In the genomic region with DNA sequence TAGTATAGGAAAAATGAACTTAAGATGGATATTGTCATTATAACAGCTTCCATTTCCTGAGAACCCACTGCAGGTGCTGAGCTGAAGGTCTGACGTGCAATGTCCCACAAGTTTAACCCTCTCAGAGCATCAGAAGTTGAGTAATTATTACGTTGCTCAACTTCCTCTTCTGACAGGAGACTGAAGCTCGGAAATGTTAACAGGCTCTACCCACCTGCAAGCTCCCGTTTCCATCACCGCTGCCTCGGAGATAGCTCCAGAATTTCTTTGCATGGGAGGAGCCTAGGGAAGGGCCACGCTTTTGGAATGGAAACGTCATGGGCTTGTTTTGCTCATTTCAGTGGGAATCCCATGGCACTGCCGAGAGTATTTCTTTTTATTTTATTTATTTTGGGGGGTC, we compare ENCODE assay signal across 8 cellular contexts. TPM values are rescaled to one million over a fixed set of nuclear protein-coding genes. Genes with fewer than 3 reads are reported as not detected.
DNase-seq lines count a peak whose midpoint lies in the region; ATAC-seq, FAIRE-seq and TF ChIP-seq lines count a peak whose summit lies in the region.

No MANE protein-coding gene starts in this region.

- peaks cover 8% of the 10 kb centered on the region for H3K36me3 Mint-ChIP-seq in activated naive CD4-positive, alpha-beta T cell treated with anti-CD3 and anti-CD28 coated beads for 36 hours (ENCODE audit: low read depth)

- H3K4me3 Mint-ChIP-seq in activated naive CD4-positive, alpha-beta T cell treated with anti-CD3 and anti-CD28 coated beads for 36 hours = peak overlapping the region; percentile 77

- peaks cover 18% of the 10 kb centered on the region for H3K27me3 Mint-ChIP-seq in activated naive CD4-positive, alpha-beta T cell treated with anti-CD3 and anti-CD28 coated beads for 36 hours (ENCODE audit: low read depth)

- H3K4me1 Mint-ChIP-seq in activated naive CD4-positive, alpha-beta T cell treated with anti-CD3 and anti-CD28 coated beads for 36 hours (ENCODE audit: low read depth) = peaks cover 48% of the 10 kb centered on the region

- peak overlapping the region; percentile 90 for H3K4me3 ChIP-seq in thoracic aorta
- H3K4me3 ChIP-seq in left ventricle myocardium inferior = no peak overlapping the region

- H3K27ac ChIP-seq in RWPE1 (peak overlapping the region; percentile 80), thoracic aorta (peak overlapping the region; percentile 84 to 88), left ventricle myocardium inferior (replicated peaks) (no peak overlapping the region)

- no peak for ATAC-seq in thoracic aorta (ENCODE audit: insufficient number of reproducible peaks, low FRiP score, low read depth)
- no peak for ATAC-seq in GM19397 (IDR thresholded peaks at IDR 0.05; ENCODE audit: unreplicated experiment)

- CTCF ChIA-PET in activated naive CD4-positive, alpha-beta T cell treated with anti-CD3 and anti-CD28 coated beads for 36 hours (lab: Charles Lee) = interaction anchor here (0.6 to 5.6 kb wide), 22 partner anchors 9 to 886 kb away, joined by 3 to 42 read pairs (median 4); a partner anchor contains a TSS
- CTCF ChIA-PET in RWPE1 (lab: Yijun Ruan, JAX) = interaction anchor here (0.6 to 4.5 kb wide), 17 partner anchors 11 to 871 kb away, joined by 3 to 33 read pairs (median 5); a partner anchor contains a TSS

- peak; percentile 59 for DNase-seq in activated naive CD4-positive, alpha-beta T cell treated with anti-CD3 and anti-CD28 coated beads for 36 hours
- DNase-seq in activated naive CD4-positive, alpha-beta T cell treated with Interleukin-2 at 50 U/mL for 16 hours = no peak
- DNase-seq in RWPE1 (ENCODE audit: low spot score) = no peak
- DNase-seq in effector CD4-positive, alpha-beta T cell = peak; percentile 37
- no peak for DNase-seq in thoracic aorta (ENCODE audit: low spot score)
- no peak for DNase-seq in HTR-8/SVneo (ENCODE audit: insufficient read length, low spot score)
- no peak for DNase-seq in left ventricle myocardium inferior

- no peak for FAIRE-seq in HTR-8/SVneo (lab: Jason Lieb, UNC)

- H3K27me3 ChIP-seq in thoracic aorta (replicated peaks; ENCODE audit: insufficient read depth) (no peaks in the 10 kb centered on the region), left ventricle myocardium inferior (ENCODE audit: low read depth) (peaks cover 21% of the 10 kb centered on the region)

- H3K9me3 ChIP-seq in thoracic aorta = no peaks in the 10 kb centered on the region
- H3K9me3 ChIP-seq in left ventricle myocardium inferior (replicated peaks) = no peaks in the 10 kb centered on the region

- POLR2A ChIA-PET in RWPE1 (lab: Yijun Ruan, JAX; ENCODE audit: low non-redundant PET) = interaction anchor here (1.2 kb wide), 1 partner anchor 447 kb away, joined by 3 read pairs; a partner anchor contains a TSS

- intact Hi-C loops in activated naive CD4-positive, alpha-beta T cell treated with anti-CD3 and anti-CD28 coated beads for 36 hours (cut with micrococcal nuclease) = loop anchor here (1.0 kb wide), 3 partner anchors 14 to 449 kb away; no protein-coding TSS in a partner anchor
- intact Hi-C loops in left ventricle myocardium inferior (cut with micrococcal nuclease) = no loop called here

- H3K4me1 ChIP-seq in thoracic aorta (ENCODE audit: control insufficient read depth in 1 of 2, low read depth in 2 of 2) (peaks cover 13 to 56% of the 10 kb centered on the region in 2 donors), left ventricle myocardium inferior (peaks cover 58% of the 10 kb centered on the region)

- H3K27ac Mint-ChIP-seq in activated naive CD4-positive, alpha-beta T cell treated with anti-CD3 and anti-CD28 coated beads for 36 hours = peak overlapping the region; percentile 83

- H3K36me3 ChIP-seq in thoracic aorta (no peaks in the 10 kb centered on the region), left ventricle myocardium inferior (no peaks in the 10 kb centered on the region)

- TF ChIP-seq CTCF in RWPE1 (conservative IDR thresholded peaks at IDR 0.05; ENCODE audit: low read depth) (no peak), thoracic aorta (IDR thresholded peaks at IDR 0.05) (no peak), left ventricle myocardium inferior (IDR thresholded peaks at IDR 0.05; ENCODE audit: borderline replicate concordance) (no peak)

- no peaks in the 10 kb centered on the region for H3K9me3 Mint-ChIP-seq in activated naive CD4-positive, alpha-beta T cell treated with anti-CD3 and anti-CD28 coated beads for 36 hours

RNA-seq across cellular contexts. Expression of a gene that starts 1.0 kb away (rescaled TPM):
- 10 to 100 TPM; 58.6 to 59.3 TPM for total RNA-seq in activated naive CD4-positive, alpha-beta T cell treated with anti-CD3 and anti-CD28 coated beads for 36 hours
- total RNA-seq in thoracic aorta = 10 to 100 TPM; 16.9 to 27.2 TPM
- 63.4 TPM for total RNA-seq in left ventricle myocardium inferior

RNA-seq across cellular contexts. Expression of a gene that starts 4.0 kb away (rescaled TPM):
- not detected for total RNA-seq in activated naive CD4-positive, alpha-beta T cell treated with anti-CD3 and anti-CD28 coated beads for 36 hours
- not detected for total RNA-seq in thoracic aorta
- total RNA-seq in left ventricle myocardium inferior = not detected

RNA-seq across cellular contexts. Expression of a gene that starts 17.0 kb away (rescaled TPM):
- total RNA-seq in activated naive CD4-positive, alpha-beta T cell treated with anti-CD3 and anti-CD28 coated beads for 36 hours = 10 to 100 TPM; 13.0 to 13.8 TPM
- total RNA-seq in thoracic aorta (10 to 100 TPM; 23.0 to 31.0 TPM), left ventricle myocardium inferior (9.0 TPM)

RNA-seq across cellular contexts. Expression of a gene that starts 40.5 kb away (rescaled TPM):
- total RNA-seq in activated naive CD4-positive, alpha-beta T cell treated with anti-CD3 and anti-CD28 coated beads for 36 hours = under 1 TPM; 0.69 to 0.83 TPM
- total RNA-seq in thoracic aorta (10 to 100 TPM; 42.0 to 66.1 TPM), left ventricle myocardium inferior (0.85 TPM)

Comparison
In these comparisons a context has a peak if more than half of its experiments do, and no peak if none do; other contexts are left out.
1. DNase-seq: peak in activated naive CD4-positive, alpha-beta T cell treated with anti-CD3 and anti-CD28 coated beads for 36 hours (single experiment) and effector CD4-positive, alpha-beta T cell (single experiment); none in activated naive CD4-positive, alpha-beta T cell treated with Interleukin-2 at 50 U/mL for 16 hours (single experiment), RWPE1 (single experiment), thoracic aorta (single experiment), HTR-8/SVneo (single experiment) and left ventricle myocardium inferior (single experiment).